ENCODE assay signal across 1 cellular context in genomic region chrX:21373001-21373400, GRCh38.
TF ChIP-seq lines count a peak whose summit lies in the region.

No MANE protein-coding gene starts in this region.

TF ChIP-seq in GM12878, 131 proteins besides CTCF, POLR2A, EP300 and RAD21 (continued from another document):
- no peak for TF ChIP-seq ZBTB11 (CRISPR knock-in tag; IDR thresholded peaks at IDR 0.05)
- TF ChIP-seq SRF (IDR thresholded peaks at IDR 0.05; ENCODE audit: low read depth in 2 of 2, low read length in 2 of 2): no peak
- no peak for TF ChIP-seq STAT3 (IDR thresholded peaks at IDR 0.05; ENCODE audit: low read depth, low read length)
